In genomic region chr17:65231662-65232335, GRCh38 we compare ENCODE assay signal across 9 cellular contexts.
A peak's percentile ranks its signal among the peaks of the same experiment; 100 is the strongest.
DNase-seq lines count a peak whose midpoint lies in the region; ATAC-seq, FAIRE-seq and TF ChIP-seq lines count a peak whose summit lies in the region.
"Had no signal": no experiment of that assay in that cellular context is flagged by ENCODE, and none has a peak within 500 bp of the region (broad histone marks: within the 10 kb centered on the region; RNA-seq: fewer than 3 reads in every experiment).

No MANE protein-coding gene starts in this region.

- no peak overlapping the region for H3K4me2 ChIP-seq in HepG2 (ENCODE audit: low read depth, low read length)

- no peak overlapping the region for H3K9ac ChIP-seq in HepG2 (ENCODE audit: insufficient read depth, low read depth, low read length)

- ATAC-seq in GM21381 (IDR thresholded peaks at IDR 0.05; ENCODE audit: unreplicated experiment) = peak; percentile 41
- ATAC-seq in HepG2 = peak; percentile 97
- ATAC-seq in HG02885 (IDR thresholded peaks at IDR 0.05; ENCODE audit: poor library complexity, unreplicated experiment) = no peak

- H3K9me3 Mint-ChIP-seq in CD8-positive, alpha-beta memory T cell = peaks cover 0 to 5% (median 0%) of the 10 kb centered on the region in 5 donors
- peaks cover 11% of the 10 kb centered on the region for H3K9me3 Mint-ChIP-seq in chondrocyte (ENCODE audit: low read depth)

- no peak for TF ChIP-seq POLR2A in HepG2 (IDR thresholded peaks at IDR 0.05; ENCODE audit: insufficient read depth in 1 of 2, low read depth in 2 of 2, low read length in 2 of 2)

- peak; percentile 76 for TF ChIP-seq RAD21 in HepG2 (CRISPR knock-in tag; IDR thresholded peaks at IDR 0.05)

- H3K9me3 ChIP-seq in CD8-positive, alpha-beta memory T cell (ENCODE audit: low read length) = no peaks in the 10 kb centered on the region
- H3K9me3 ChIP-seq in HepG2 (ENCODE audit: low read length) = no peaks in the 10 kb centered on the region

- in situ Hi-C loops in HepG2 (cut with HindIII; ENCODE audit: extremely low pct_ligation_motif_present, low pct_unique_long_range_greater_than_20kb) = loop anchor here (5.0 kb wide), 2 partner anchors 756 to 936 kb away; no protein-coding TSS in a partner anchor

- no peaks in the 10 kb centered on the region for H3K27me3 ChIP-seq in CD8-positive, alpha-beta memory T cell (ENCODE audit: insufficient read depth, low read length, poor library complexity, severe bottlenecking)
- peaks cover 3 to 11% of the 10 kb centered on the region in 2 experiments; a peak in 3 of 5 replicates for H3K27me3 ChIP-seq in HepG2 (ENCODE audit: control insufficient read depth in 1 of 2, insufficient read depth in 2 of 2, low read length in 2 of 2)

- no TSS peak for BruUV-seq in HepG2 (replicated peaks; lab: Mats Ljungman, UMichigan)

- no peaks in the 10 kb centered on the region for H3K36me3 Mint-ChIP-seq in CD8-positive, alpha-beta memory T cell
- peaks cover 3% of the 10 kb centered on the region for H3K36me3 Mint-ChIP-seq in chondrocyte (ENCODE audit: low read depth)

- H3K4me1 Mint-ChIP-seq in CD8-positive, alpha-beta memory T cell = peaks cover 23 to 38% (median 31%) of the 10 kb centered on the region in 3 donors
- peaks cover 7% of the 10 kb centered on the region for H3K4me1 Mint-ChIP-seq in chondrocyte (ENCODE audit: low read depth)

- peaks cover 3 to 4% of the 10 kb centered on the region in 2 donors for H3K27me3 Mint-ChIP-seq in CD8-positive, alpha-beta memory T cell
- H3K27me3 Mint-ChIP-seq in chondrocyte (ENCODE audit: low read depth) = no peaks in the 10 kb centered on the region

- no peaks in the 10 kb centered on the region for H4K20me1 ChIP-seq in HepG2 (ENCODE audit: insufficient read depth, low read length)

- WGBS in HepG2 (ENCODE audit: low lambda C conversion rate) = 48% methylated on average over 8 of the region's 8 CpGs

- no peak overlapping the region for H3K27ac Mint-ChIP-seq in CD8-positive, alpha-beta memory T cell
- H3K27ac Mint-ChIP-seq in chondrocyte (ENCODE audit: unreplicated experiment) = peak overlapping the region; percentile 41

- no peak overlapping the region for H3K27ac ChIP-seq in CD8-positive, alpha-beta memory T cell (ENCODE audit: low read depth, low read length)
- no peak overlapping the region for H3K27ac ChIP-seq in HepG2 (ENCODE audit: extremely low read length, insufficient read depth, low read length)
- H3K27ac ChIP-seq: SK-N-MC had no signal

- H2AFZ ChIP-seq in HepG2 (ENCODE audit: low read length) = no peak overlapping the region

- H3K4me1 ChIP-seq in CD8-positive, alpha-beta memory T cell (ENCODE audit: insufficient read depth, low read length) = peaks cover 21% of the 10 kb centered on the region
- H3K4me1 ChIP-seq in HepG2 (ENCODE audit: insufficient read depth, low read length) = no peaks in the 10 kb centered on the region

- DNase-seq in CD8-positive, alpha-beta memory T cell = peak in 3 of 5 donors; percentile 6 to 16 (median 16)
- DNase-seq in NCI-H1694 treated with DMSO at 0.1 percent for 48 hours (lab: John Stamatoyannopoulos, UW) (peak; percentile 14), T1000 (lab: John Stamatoyannopoulos, UW) (peak; percentile 82), chondrocyte (ENCODE audit: low spot score) (no peak), HepG2 (ENCODE audit: low spot score) (peak; percentile 70)
- DNase-seq in stimulated activated CD8-positive, alpha-beta memory T cell treated with anti-CD3 and anti-CD28 coated beads, Interleukin-12 subunit alpha, Interleukin-12 subunit beta, amount 100 ng/mL, for 1 hour (ENCODE audit: low read depth) = peak; percentile 15

- TF ChIP-seq EP300 in HepG2 (IDR thresholded peaks at IDR 0.05; ENCODE audit: low read depth in 2 of 2, low read length in 2 of 2) (no peak), HepG2 (CRISPR knock-in tag; IDR thresholded peaks at IDR 0.05; ENCODE audit: borderline replicate concordance) (no peak)

- no peaks in the 10 kb centered on the region for H3K79me2 ChIP-seq in HepG2 (ENCODE audit: insufficient read depth, low read length)

- CTCF ChIA-PET in CD8-positive, alpha-beta memory T cell (lab: Charles Lee) = interaction anchor here (1.1 to 1.6 kb wide), 3 partner anchors 327 to 934 kb away, joined by 3 to 5 read pairs (median 3); no protein-coding TSS in a partner anchor
- CTCF ChIA-PET in HepG2 (lab: Yijun Ruan, JAX; ENCODE audit: low intra/inter-chr PET ratio, low total read pairs) = interaction anchor here (1.4 to 3.4 kb wide), 3 partner anchors 756 to 934 kb away, joined by 6 to 25 read pairs (median 13); no protein-coding TSS in a partner anchor

- H3K36me3 ChIP-seq in CD8-positive, alpha-beta memory T cell (ENCODE audit: insufficient read depth, low read length) = no peaks in the 10 kb centered on the region
- H3K36me3 ChIP-seq in HepG2 (replicated peaks in 1 of 2; ENCODE audit: control insufficient read depth in 1 of 2, insufficient read depth in 2 of 2, low read length in 2 of 2) = no peaks in the 10 kb centered on the region

- H3K4me3 ChIP-seq in CD8-positive, alpha-beta memory T cell (ENCODE audit: low read length) = no peak overlapping the region
- H3K4me3 ChIP-seq in HepG2 (replicated peaks in 1 of 3; ENCODE audit: insufficient read depth in 1 of 3, low read depth in 2 of 3, low read length in 3 of 3) = no peak overlapping the region
- H3K4me3 ChIP-seq: SK-N-MC had no signal

- POLR2A ChIA-PET in CD8-positive, alpha-beta memory T cell (lab: Charles Lee) = no interaction called here
- POLR2A ChIA-PET in HepG2 (lab: Yijun Ruan, JAX) = no interaction called here

- TF ChIP-seq CTCF in chondrocyte (IDR thresholded peaks at IDR 0.05) (peak; percentile 94), HepG2 (CRISPR knock-in tag; IDR thresholded peaks at IDR 0.05) (peak; percentile 90)

- no peak overlapping the region for H3K4me3 Mint-ChIP-seq in CD8-positive, alpha-beta memory T cell
- no peak overlapping the region for H3K4me3 Mint-ChIP-seq in chondrocyte (ENCODE audit: unreplicated experiment)

- intact Hi-C loops in HepG2 (cut with micrococcal nuclease; ENCODE audit: unreplicated experiment) = loop anchor here (1.0 to 2.0 kb wide), 3 partner anchors 325 to 934 kb away; no protein-coding TSS in a partner anchor

- peak; percentile 69 for FAIRE-seq in HepG2 (lab: Jason Lieb, UNC)

TF ChIP-seq in HepG2, 621 proteins besides CTCF, POLR2A, EP300 and RAD21 (continues in another document):
- TF ChIP-seq ZNF10 (CRISPR knock-in tag; IDR thresholded peaks at IDR 0.05; ENCODE audit: borderline replicate concordance, low read depth) (no peak), ZNF687 (CRISPR knock-in tag; IDR thresholded peaks at IDR 0.05) (no peak), MXD3 (CRISPR knock-in tag; IDR thresholded peaks at IDR 0.05) (no peak), MAZ (IDR thresholded peaks at IDR 0.05; ENCODE audit: borderline replicate concordance, low read depth, low read length) (no peak), MAZ (CRISPR knock-in tag; IDR thresholded peaks at IDR 0.05; ENCODE audit: low read depth) (0 out of 2 replicates have a peak, but pooled peaks have one; percentile 41), KDM6A (CRISPR knock-in tag; IDR thresholded peaks at IDR 0.05; ENCODE audit: low read depth) (no peak), GATAD2A (CRISPR knock-in tag; IDR thresholded peaks at IDR 0.05) (no peak), ZNF225 (CRISPR knock-in tag; IDR thresholded peaks at IDR 0.05) (no peak), ZNF501 (CRISPR knock-in tag; IDR thresholded peaks at IDR 0.05) (0 out of 2 replicates have a peak, but pooled peaks have one; percentile 39), SMC3 (IDR thresholded peaks at IDR 0.05; ENCODE audit: low read length) (peak; percentile 90)
